ENCODE assay signal across 8 cellular contexts in genomic region chr7:98771519-98772241, GRCh38.
DNase-seq lines count a peak whose midpoint lies in the region; ATAC-seq, FAIRE-seq and TF ChIP-seq lines count a peak whose summit lies in the region.

No MANE protein-coding gene starts in this region.

- DNase-seq in NB4 (ENCODE audit: low read depth) (peak; percentile 33), fibroblast of villous mesenchyme (ENCODE audit: low read depth) (peak; percentile 95), suprapubic skin (ENCODE audit: low spot score in 2 of 2) (no peak), HTR-8/SVneo (ENCODE audit: insufficient read length, low spot score) (no peak), NCI-H2227 (lab: John Stamatoyannopoulos, UW; ENCODE audit: unreplicated experiment) (no peak)

- H3K36me3 ChIP-seq in skeletal muscle satellite cell (ENCODE audit: insufficient read depth, low read length): no peaks in the 10 kb centered on the region
- no peaks in the 10 kb centered on the region for H3K36me3 ChIP-seq in suprapubic skin

- H3K27ac ChIP-seq in suprapubic skin: no peak overlapping the region

- H3K4me3 ChIP-seq in NB4 (ENCODE audit: low read depth, low read length): no peak overlapping the region
- no peak overlapping the region for H3K4me3 ChIP-seq in fibroblast of villous mesenchyme (ENCODE audit: low read depth, low read length)
- peak overlapping the region; percentile 14 for H3K4me3 ChIP-seq in skeletal muscle satellite cell (ENCODE audit: low read length)
- no peak overlapping the region for H3K4me3 ChIP-seq in suprapubic skin

- TF ChIP-seq EP300 in suprapubic skin (IDR thresholded peaks at IDR 0.05): no peak

- H3K4me1 ChIP-seq in skeletal muscle satellite cell (ENCODE audit: control insufficient read depth, insufficient read depth, low read length) (peaks cover 9% of the 10 kb centered on the region), suprapubic skin (no peaks in the 10 kb centered on the region)

- peaks cover 3% of the 10 kb centered on the region for H3K27me3 ChIP-seq in skeletal muscle satellite cell (ENCODE audit: control insufficient read depth, insufficient read depth, low read length)
- H3K27me3 ChIP-seq in suprapubic skin: peaks cover 4% of the 10 kb centered on the region

- no peaks in the 10 kb centered on the region for H3K9me3 ChIP-seq in skeletal muscle satellite cell (replicated peaks; ENCODE audit: low read length)
- H3K9me3 ChIP-seq in suprapubic skin: no peaks in the 10 kb centered on the region

- no peak for TF ChIP-seq CTCF in NB4 (IDR thresholded peaks at IDR 0.05; ENCODE audit: low read depth, low read length)
- TF ChIP-seq CTCF in fibroblast of villous mesenchyme (IDR thresholded peaks at IDR 0.05; ENCODE audit: insufficient read depth, low read depth, low read length): no peak
- TF ChIP-seq CTCF in suprapubic skin (IDR thresholded peaks at IDR 0.05): no peak

- WGBS in suprapubic skin: 30% methylated on average over 14 of the region's 17 CpGs

- ATAC-seq in GM21515 (IDR thresholded peaks at IDR 0.05; ENCODE audit: unreplicated experiment): peak; percentile 59
- no peak for ATAC-seq in GM18873 (IDR thresholded peaks at IDR 0.05; ENCODE audit: low FRiP score, unreplicated experiment)

- H3K4me2 ChIP-seq in skeletal muscle satellite cell (ENCODE audit: low read length): peak overlapping the region; percentile 45

- no peak for FAIRE-seq in HTR-8/SVneo (lab: Jason Lieb, UNC)

- no peak overlapping the region for H3K9ac ChIP-seq in skeletal muscle satellite cell (ENCODE audit: low read depth, low read length)

- TF ChIP-seq POLR2A in NB4 (IDR thresholded peaks at IDR 0.05; ENCODE audit: extremely low read depth, insufficient read length) (no peak), suprapubic skin (IDR thresholded peaks at IDR 0.05) (no peak)

Comparison
In these comparisons a context has a peak if more than half of its experiments do, and no peak if none do; other contexts are left out.
1. DNase-seq: peak in NB4 (single experiment) and fibroblast of villous mesenchyme (single experiment); none in suprapubic skin (0 of 2), HTR-8/SVneo (single experiment) and NCI-H2227 (single experiment).